ENCODE assay signal across 13 cellular contexts in genomic region chr21:45432575-45433255, GRCh38. TPM values are rescaled to one million over a fixed set of nuclear protein-coding genes. Genes with fewer than 3 reads are reported as not detected.
A peak's percentile ranks its signal among the peaks of the same experiment; 100 is the strongest.
DNase-seq lines count a peak whose midpoint lies in the region; ATAC-seq lines count a peak whose summit lies in the region.
"Had no signal": no experiment of that assay in that cellular context is flagged by ENCODE, and none has a peak within 500 bp of the region (broad histone marks: within the 10 kb centered on the region; RNA-seq: fewer than 3 reads in every experiment).

No MANE protein-coding gene starts in this region.

- H3K36me3 Mint-ChIP-seq in T-cell, result no peaks in the 10 kb centered on the region

- peaks cover 5 to 12% of the 10 kb centered on the region in 2 donors for H3K4me1 ChIP-seq in esophagus (ENCODE audit: control insufficient read depth in 2 of 2, insufficient read depth in 2 of 2, low read length in 1 of 2)

- H3K9me3 ChIP-seq in esophagus (ENCODE audit: control insufficient read depth in 2 of 2, insufficient read depth in 1 of 2, low read depth in 1 of 2, low read length in 1 of 2), result peaks cover 0 to 3% of the 10 kb centered on the region in 2 donors

- H3K9me3 Mint-ChIP-seq in T-cell, result no peaks in the 10 kb centered on the region

- H3K27ac Mint-ChIP-seq in T-cell, result no peak overlapping the region

- POLR2A ChIA-PET in T-cell (lab: Charles Lee), result no interaction called here

- ATAC-seq in Right ventricle myocardium inferior (peak; percentile 64), HG03196 (IDR thresholded peaks at IDR 0.05; ENCODE audit: unreplicated experiment) (no peak), T-cell (replicated peaks in 1 of 4) (no peak)

- peaks cover 0 to 13% of the 10 kb centered on the region in 2 donors for H3K27me3 Mint-ChIP-seq in T-cell

- no peaks in the 10 kb centered on the region for H3K27me3 ChIP-seq in esophagus (ENCODE audit: control insufficient read depth in 1 of 2, insufficient read depth in 2 of 2, low read length in 2 of 2)

- peak overlapping the region; percentile 34 to 54 for H3K27ac ChIP-seq in esophagus (ENCODE audit: low read depth in 2 of 2, low read length in 1 of 2)

- DNase-seq in Right ventricle myocardium inferior (ENCODE audit: missing footprints) (no peak), cardiac septum (ENCODE audit: low spot score) (no peak), myocyte (ENCODE audit: low read depth) (peak; percentile 30), T-cell (no peak), NCI-H524 (lab: John Stamatoyannopoulos, UW) (no peak)
- DNase-seq in activated CD8-positive, alpha-beta memory T cell treated with anti-CD3 and anti-CD28 coated beads, Interleukin-2, amount 50 U/mL, for 4 hours, result no peak
- DNase-seq: activated CD4-positive, alpha-beta T cell treated with anti-CD3 and anti-CD28 coated beads for 48 hours; activated naive CD4-positive, alpha-beta T cell treated with Interleukin-2 at 50 U/mL for 16 hours; NCI-H446; SHP77 treated with DMSO at 0.1 percent for 48 hours had no signal

- H3K4me1 Mint-ChIP-seq in T-cell, result peaks cover 0 to 11% (median 6%) of the 10 kb centered on the region in 3 donors

- 36 to 51% methylated on average over 16 of the region's 16 CpGs for WGBS in esophagus, 2 donors

- intact Hi-C loops in Right ventricle myocardium inferior (cut with DNase I), result no loop called here
- intact Hi-C loops in cardiac septum (cut with DNase I), result no loop called here

- no peak overlapping the region for H3K4me3 Mint-ChIP-seq in T-cell

- H3K4me3 ChIP-seq in esophagus (ENCODE audit: low read depth in 1 of 2, low read length in 2 of 2), result no peak overlapping the region
- H3K4me3 ChIP-seq: skin epidermis had no signal

- no peaks in the 10 kb centered on the region for H3K36me3 ChIP-seq in esophagus (ENCODE audit: control insufficient read depth in 2 of 2, insufficient read depth in 2 of 2, low read length in 1 of 2)

- CTCF ChIA-PET in T-cell (lab: Charles Lee), result no interaction called here

RNA-seq across cellular contexts. Expression of gene COL18A1, which starts 27.8 kb away (rescaled TPM):
- total RNA-seq in Right ventricle myocardium inferior, result 51.6 TPM
- 77.0 TPM for total RNA-seq in cardiac septum
- polyA plus RNA-seq in esophagus, result 10 to 100 TPM; 29.7 to 29.9 TPM
- 187 and 260 TPM in 2 replicates for total RNA-seq in myocyte
- 40.5 TPM for polyA plus RNA-seq in myocyte (2012)
- total RNA-seq in T-cell, result 10 to 100 TPM in 3 of 5 donors, 1 to 10 TPM in 2; 7.2 to 53.8 (median 10.5) TPM
